ENCODE assay signal across 27 cellular contexts in the genomic region with DNA sequence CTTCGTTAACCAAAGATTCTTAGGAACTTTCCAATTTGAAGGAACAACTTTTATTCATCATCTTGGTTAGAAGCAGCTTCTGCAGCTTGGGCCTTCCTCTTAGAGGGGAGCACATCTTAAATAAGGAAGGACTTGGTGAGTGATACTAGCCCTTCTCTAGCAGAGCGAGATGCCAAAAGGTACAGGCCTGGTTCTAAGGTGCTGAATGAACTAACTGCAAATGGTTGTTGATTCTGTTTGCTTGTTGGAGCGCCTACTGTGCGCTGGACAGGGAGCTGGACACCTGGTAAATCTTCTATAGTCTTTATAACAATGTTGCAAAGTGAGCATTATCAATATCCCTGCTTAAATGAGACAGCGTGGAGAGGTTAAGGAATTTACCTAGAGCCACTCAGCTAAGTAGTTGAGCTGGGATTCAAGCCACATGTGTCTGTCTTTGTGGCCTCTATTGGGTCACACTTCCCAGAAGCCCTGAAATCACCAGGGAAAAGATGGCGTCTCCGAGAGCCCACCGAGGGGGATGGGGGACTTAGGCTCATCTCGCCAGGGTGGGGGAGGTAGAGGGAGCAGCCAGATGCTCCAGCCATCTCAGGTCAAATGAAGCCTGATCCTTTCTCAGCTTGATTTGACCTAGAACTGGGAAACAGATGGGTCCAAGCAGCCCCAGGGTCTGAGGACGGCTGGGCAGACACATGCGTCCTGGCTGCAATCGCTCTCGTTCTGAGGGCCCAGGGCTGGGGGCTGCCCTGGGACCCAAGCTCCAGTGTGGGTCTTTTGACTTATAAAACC.
"Had no signal": no experiment of that assay in that cellular context is flagged by ENCODE, and none has a peak within 500 bp of the region (broad histone marks: within the 10 kb centered on the region; RNA-seq: fewer than 3 reads in every experiment).

No MANE protein-coding gene starts in this region.

- H3K4me1 ChIP-seq: esophagus muscularis mucosa, gastrocnemius medialis, suprapubic skin, uterus had no signal

- ATAC-seq: activated naive CD8-positive, alpha-beta T cell treated with anti-CD3 and anti-CD28 coated beads, Interleukin-2, amount 50 U/mL, for 24 hours; activated T-cell treated with anti-CD3 and anti-CD28 coated beads, Interleukin-2, amount 50 U/mL, for 72 hours; effector memory CD8-positive, alpha-beta T cell; gastrocnemius medialis; left ventricle myocardium superior; sciatic nerve; stimulated activated effector memory CD8-positive, alpha-beta T cell treated with anti-CD3 and anti-CD28 coated beads, Interleukin-12 subunit alpha, Interleukin-12 subunit beta, amount 100 ng/mL, for 72 hours; stimulated activated naive CD8-positive, alpha-beta T cell treated with anti-CD3 and anti-CD28 coated beads, Interleukin-15, amount 100 ng/mL, for 72 hours had no signal

- H3K4me3 ChIP-seq: esophagus muscularis mucosa, gastrocnemius medialis, suprapubic skin, uterus had no signal

- H3K36me3 Mint-ChIP-seq: stimulated activated effector memory CD8-positive, alpha-beta T cell treated with anti-CD3 and anti-CD28 coated beads, Interleukin-12 subunit alpha, Interleukin-12 subunit beta, amount 100 ng/mL, for 72 hours had no signal

- H3K4me1 Mint-ChIP-seq: activated B cell treated with CpG ODN at 0.5 μM for 24 hours; activated naive CD8-positive, alpha-beta T cell treated with anti-CD3 and anti-CD28 coated beads, Interleukin-2, amount 50 U/mL, for 24 hours; nephron; stimulated activated effector memory CD8-positive, alpha-beta T cell treated with anti-CD3 and anti-CD28 coated beads, Interleukin-12 subunit alpha, Interleukin-12 subunit beta, amount 100 ng/mL, for 72 hours; stimulated activated naive CD8-positive, alpha-beta T cell treated with anti-CD3 and anti-CD28 coated beads, Interleukin-15, amount 100 ng/mL, for 72 hours had no signal

- H3K9me3 ChIP-seq: gastrocnemius medialis, uterus had no signal

- H3K27ac ChIP-seq: esophagus muscularis mucosa, gastrocnemius medialis, suprapubic skin, uterus had no signal

- H3K4me3 Mint-ChIP-seq: activated B cell treated with CpG ODN at 0.5 μM for 24 hours; activated naive CD8-positive, alpha-beta T cell treated with anti-CD3 and anti-CD28 coated beads, Interleukin-2, amount 50 U/mL, for 24 hours; activated T-cell treated with anti-CD3 and anti-CD28 coated beads, Interleukin-2, amount 50 U/mL, for 72 hours; brain; effector memory CD8-positive, alpha-beta T cell; nephron; stimulated activated effector memory CD8-positive, alpha-beta T cell treated with anti-CD3 and anti-CD28 coated beads, Interleukin-12 subunit alpha, Interleukin-12 subunit beta, amount 100 ng/mL, for 72 hours; stimulated activated naive CD8-positive, alpha-beta T cell treated with anti-CD3 and anti-CD28 coated beads, Interleukin-15, amount 100 ng/mL, for 72 hours had no signal

- H3K27me3 Mint-ChIP-seq: activated B cell treated with CpG ODN at 0.5 μM for 24 hours; activated naive CD8-positive, alpha-beta T cell treated with anti-CD3 and anti-CD28 coated beads, Interleukin-2, amount 50 U/mL, for 24 hours; effector memory CD8-positive, alpha-beta T cell; stimulated activated naive CD8-positive, alpha-beta T cell treated with anti-CD3 and anti-CD28 coated beads, Interleukin-15, amount 100 ng/mL, for 72 hours had no signal

- DNase-seq: activated B cell treated with CpG ODN at 0.5 μM for 24 hours; activated CD4-positive, alpha-beta T cell treated with anti-CD3 and anti-CD28 coated beads for 4 hours; activated CD4-positive, alpha-beta T cell treated with anti-CD3 and anti-CD28 coated beads, Interleukin-2, amount 50 U/mL, for 48 hours; activated gamma-delta T cell; activated naive CD4-positive, alpha-beta T cell treated with anti-CD3 and anti-CD28 coated beads, Interleukin-2, amount 50 U/mL, for 16 hours; activated naive CD8-positive, alpha-beta T cell treated with anti-CD3 and anti-CD28 coated beads, Interleukin-2, amount 50 U/mL, for 24 hours; activated T-cell treated with anti-CD3 and anti-CD28 coated beads, Interleukin-2, amount 50 U/mL, for 72 hours; anterior cingulate cortex; effector memory CD8-positive, alpha-beta T cell; gastrocnemius medialis; hypothalamus; left ventricle myocardium superior; mammary epithelial cell; occipital lobe; posterior cingulate gyrus; small intestine; stimulated activated CD4-positive, alpha-beta T cell treated with anti-CD3 and anti-CD28 coated beads, Interleukin-2, amount 100 ng/mL, for 24 hours; stimulated activated naive CD8-positive, alpha-beta T cell treated with anti-CD3 and anti-CD28 coated beads, Interleukin-15, amount 100 ng/mL, for 72 hours; T-helper 9 cell; trophoblast cell; uterus had no signal

- H3K36me3 ChIP-seq: esophagus muscularis mucosa, gastrocnemius medialis, suprapubic skin, uterus had no signal

- H3K27me3 ChIP-seq: esophagus muscularis mucosa, gastrocnemius medialis, suprapubic skin, uterus had no signal

- H3K27ac Mint-ChIP-seq: activated B cell treated with CpG ODN at 0.5 μM for 24 hours; activated naive CD8-positive, alpha-beta T cell treated with anti-CD3 and anti-CD28 coated beads, Interleukin-2, amount 50 U/mL, for 24 hours; activated T-cell treated with anti-CD3 and anti-CD28 coated beads, Interleukin-2, amount 50 U/mL, for 72 hours; effector memory CD8-positive, alpha-beta T cell; stimulated activated effector memory CD8-positive, alpha-beta T cell treated with anti-CD3 and anti-CD28 coated beads, Interleukin-12 subunit alpha, Interleukin-12 subunit beta, amount 100 ng/mL, for 72 hours had no signal
